In genomic region chr4:121272526-121272925, GRCh38 we compare ENCODE assay signal across 9 cellular contexts.
A peak's percentile ranks its signal among the peaks of the same experiment; 100 is the strongest.
DNase-seq lines count a peak whose midpoint lies in the region; ATAC-seq and TF ChIP-seq lines count a peak whose summit lies in the region.
"Had no signal": no experiment of that assay in that cellular context is flagged by ENCODE, and none has a peak within 500 bp of the region (broad histone marks: within the 10 kb centered on the region; RNA-seq: fewer than 3 reads in every experiment).

No MANE protein-coding gene starts in this region.

- no peak for TF ChIP-seq CTCF in foreskin keratinocyte (conservative IDR thresholded peaks at IDR 0.05)
- no peak for TF ChIP-seq CTCF in spleen (IDR thresholded peaks at IDR 0.05 in 8 of 11, conservative IDR thresholded peaks at IDR 0.05 in 3 of 11)

- ATAC-seq in GM18520 (IDR thresholded peaks at IDR 0.05; ENCODE audit: unreplicated experiment) (peak; percentile 85), HG03575 (IDR thresholded peaks at IDR 0.05; ENCODE audit: extremely low read depth, insufficient number of reproducible peaks, low FRiP score, unreplicated experiment) (peak; percentile 79), foreskin keratinocyte (peak; percentile 96)

- WGBS in spleen, 5 donors, result 45 to 55% (median 50%) methylated on average over 2 of the region's 2 CpGs

- H3K9me3 ChIP-seq in spleen, result no peaks in the 10 kb centered on the region

- H3K27ac ChIP-seq in foreskin keratinocyte (no peak overlapping the region), spleen (no peak overlapping the region)

- no peaks in the 10 kb centered on the region for H3K27me3 ChIP-seq in foreskin keratinocyte
- no peaks in the 10 kb centered on the region for H3K27me3 ChIP-seq in spleen (replicated peaks in 1 of 7)

- H3K4me1 ChIP-seq in foreskin keratinocyte, result peaks cover 6% of the 10 kb centered on the region
- H3K4me1 ChIP-seq in spleen, result no peaks in the 10 kb centered on the region

- no peaks in the 10 kb centered on the region for H3K36me3 ChIP-seq in spleen

- intact Hi-C loops in spleen (cut with DNase I; ENCODE audit: low total_unique reads), result no loop called here

- no peak for TF ChIP-seq POLR2A in spleen (IDR thresholded peaks at IDR 0.05)

- no peak overlapping the region for H3K4me3 ChIP-seq in spleen

- DNase-seq in H4 (ENCODE audit: low spot score) (peak; percentile 80), foreskin keratinocyte (peak; percentile 79 to 92), UCSD-AML1 (lab: John Stamatoyannopoulos, UW; ENCODE audit: unreplicated experiment) (no peak), spleen (no peak), NK-92 (lab: John Stamatoyannopoulos, UW; ENCODE audit: unreplicated experiment) (no peak)
- no peak for DNase-seq in stimulated activated CD4-positive, alpha-beta T cell treated with anti-CD3 and anti-CD28 coated beads, Interleukin-4, amount 100 ng/mL, for 1 hour
- DNase-seq: kidney had no signal

Comparison
In these comparisons a context has a peak if more than half of its experiments do, and no peak if none do; other contexts are left out.
1. DNase-seq: peak in H4 (single experiment) and foreskin keratinocyte (2 of 2); none in UCSD-AML1 (single experiment), spleen (single experiment), NK-92 (single experiment) and stimulated activated CD4-positive, alpha-beta T cell treated with anti-CD3 and anti-CD28 coated beads, Interleukin-4, amount 100 ng/mL, for 1 hour (single experiment).
2. Peak in every context shown above with its lines, with median percentiles within 50 percentile points of each other: ATAC-seq.